9 cellular contexts compared by ENCODE assay signal in the genomic region with DNA sequence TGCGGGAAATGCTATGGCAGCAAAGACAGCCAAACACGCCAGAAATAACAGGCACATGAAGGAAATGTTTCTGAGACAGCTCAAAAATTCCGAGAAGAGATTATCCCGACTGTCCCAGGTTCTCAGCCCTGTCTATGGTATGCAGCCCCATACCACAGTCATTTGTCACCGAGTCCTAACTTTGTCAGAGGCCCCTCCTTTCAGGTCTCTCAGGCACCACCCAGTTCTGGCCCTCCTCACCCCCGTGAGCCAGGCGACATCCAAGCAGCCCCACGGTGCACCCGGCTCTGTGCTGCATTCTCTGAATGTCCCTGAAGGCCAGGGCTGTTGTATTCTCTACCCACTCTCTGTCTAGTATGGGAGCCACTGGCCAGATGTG. TPM values are rescaled to one million over a fixed set of nuclear protein-coding genes. Genes with fewer than 3 reads are reported as not detected.
DNase-seq lines count a peak whose midpoint lies in the region; ATAC-seq and TF ChIP-seq lines count a peak whose summit lies in the region.
"Had no signal": no experiment of that assay in that cellular context is flagged by ENCODE, and none has a peak within 500 bp of the region (broad histone marks: within the 10 kb centered on the region; RNA-seq: fewer than 3 reads in every experiment).

No MANE protein-coding gene starts in this region.

- intact Hi-C loops in Caco-2 (cut with micrococcal nuclease; ENCODE audit: unreplicated experiment) (loop anchor here (2.0 kb wide), 1 partner anchor 23 kb away; a partner anchor contains a TSS), posterior vena cava (cut with DNase I) (no loop called here)
- intact Hi-C loops in activated T-helper 2 cell treated with anti-CD3 and anti-CD28 coated beads, Interferon-gamma antibody, Interleukin-2, Interleukin-4, amounts not matched to agents 10 μg/mL and 5 μg/mL and 100 μg/mL, durations not matched to agents 14 hours and 24 hours and 36 hours (cut with micrococcal nuclease) = no loop called here

- H3K9me3 Mint-ChIP-seq in Caco-2 (ENCODE audit: unreplicated experiment) = no peaks in the 10 kb centered on the region
- H3K9me3 Mint-ChIP-seq in activated T-helper 2 cell treated with anti-CD3 and anti-CD28 coated beads, Interferon-gamma antibody, Interleukin-2, Interleukin-4, amounts not matched to agents 10 μg/mL and 5 μg/mL and 100 μg/mL, durations not matched to agents 14 hours and 24 hours and 36 hours = no peaks in the 10 kb centered on the region

- H3K27me3 Mint-ChIP-seq in Caco-2 (ENCODE audit: insufficient read depth, unreplicated experiment) = no peaks in the 10 kb centered on the region
- H3K27me3 Mint-ChIP-seq in activated T-helper 2 cell treated with anti-CD3 and anti-CD28 coated beads, Interferon-gamma antibody, Interleukin-2, Interleukin-4, amounts not matched to agents 10 μg/mL and 5 μg/mL and 100 μg/mL, durations not matched to agents 14 hours and 24 hours and 36 hours (ENCODE audit: low read depth) = no peaks in the 10 kb centered on the region
- H3K27me3 Mint-ChIP-seq: T-helper 17 cell had no signal

- POLR2A ChIA-PET in Caco-2 (lab: Charles Lee) = interaction anchor here (0.5 to 1.3 kb wide), 6 partner anchors 14 to 284 kb away, joined by 3 to 6 read pairs (median 5); a partner anchor contains a TSS

- peak overlapping the region; percentile 69 for H3K4me3 Mint-ChIP-seq in Caco-2 (ENCODE audit: unreplicated experiment)
- no peak overlapping the region for H3K4me3 Mint-ChIP-seq in activated T-helper 2 cell treated with anti-CD3 and anti-CD28 coated beads, Interferon-gamma antibody, Interleukin-2, Interleukin-4, amounts not matched to agents 10 μg/mL and 5 μg/mL and 100 μg/mL, durations not matched to agents 14 hours and 24 hours and 36 hours (ENCODE audit: low read depth)
- H3K4me3 Mint-ChIP-seq: T-helper 17 cell had no signal

- no peak for TF ChIP-seq CTCF in Caco-2 (IDR thresholded peaks at IDR 0.05; ENCODE audit: insufficient read depth in 1 of 2, low read depth in 1 of 2, low read length in 1 of 2, severe bottlenecking in 1 of 2, unreplicated experiment in 1 of 2)
- TF ChIP-seq CTCF in fibroblast of villous mesenchyme (IDR thresholded peaks at IDR 0.05; ENCODE audit: insufficient read depth, low read depth, low read length) = no peak

- H3K27me3 ChIP-seq in Caco-2 (replicated peaks; ENCODE audit: control insufficient read depth, insufficient read depth, low read length) = no peaks in the 10 kb centered on the region

- H3K4me1 Mint-ChIP-seq in Caco-2 (ENCODE audit: low read depth, unreplicated experiment) = peaks cover 33% of the 10 kb centered on the region
- H3K4me1 Mint-ChIP-seq in activated T-helper 2 cell treated with anti-CD3 and anti-CD28 coated beads, Interferon-gamma antibody, Interleukin-2, Interleukin-4, amounts not matched to agents 10 μg/mL and 5 μg/mL and 100 μg/mL, durations not matched to agents 14 hours and 24 hours and 36 hours (ENCODE audit: low read depth) = peaks cover 68% of the 10 kb centered on the region

- no TSS peak for BruUV-seq in Caco-2 (replicated peaks; lab: Mats Ljungman, UMichigan)

- H3K4me1 ChIP-seq in Caco-2 = peaks cover 23% of the 10 kb centered on the region

- H3K4me3 ChIP-seq in Caco-2 (ENCODE audit: low read depth, low read length) = no peak overlapping the region
- H3K4me3 ChIP-seq in fibroblast of villous mesenchyme (ENCODE audit: low read depth, low read length) = peak overlapping the region; percentile 2

- peaks cover 41% of the 10 kb centered on the region for H3K36me3 Mint-ChIP-seq in Caco-2 (ENCODE audit: insufficient read depth, unreplicated experiment)
- H3K36me3 Mint-ChIP-seq in activated T-helper 2 cell treated with anti-CD3 and anti-CD28 coated beads, Interferon-gamma antibody, Interleukin-2, Interleukin-4, amounts not matched to agents 10 μg/mL and 5 μg/mL and 100 μg/mL, durations not matched to agents 14 hours and 24 hours and 36 hours (ENCODE audit: low read depth) = peaks cover 78% of the 10 kb centered on the region

- CTCF ChIA-PET in Caco-2 (lab: Charles Lee) = interaction anchor here (0.7 to 1.6 kb wide), 3 partner anchors 24 to 117 kb away, joined by 4 to 8 read pairs (median 5); a partner anchor contains a TSS

- ATAC-seq in GM21515 (IDR thresholded peaks at IDR 0.05; ENCODE audit: unreplicated experiment) (no peak), HG02884 (IDR thresholded peaks at IDR 0.05; ENCODE audit: unreplicated experiment) (no peak)
- ATAC-seq: T-helper 17 cell had no signal

- no peaks in the 10 kb centered on the region for H3K9me3 ChIP-seq in Caco-2

- DNase-seq in Caco-2 (peak; percentile 75 to 84), SW 1271 (lab: John Stamatoyannopoulos, UW) (peak; percentile 92 to 94), fibroblast of villous mesenchyme (ENCODE audit: low read depth) (peak; percentile 77), posterior vena cava (ENCODE audit: low spot score) (peak; percentile 85), RPMI8226 (no peak)
- DNase-seq in activated T-helper 2 cell treated with anti-CD3 and anti-CD28 coated beads, Interferon-gamma antibody, Interleukin-2, Interleukin-4, amounts not matched to agents 10 μg/mL and 5 μg/mL and 100 μg/mL, durations not matched to agents 14 hours and 24 hours and 36 hours (ENCODE audit: low spot score) = no peak
- DNase-seq: T-helper 17 cell had no signal

- peak overlapping the region; percentile 77 for H3K27ac Mint-ChIP-seq in Caco-2 (ENCODE audit: unreplicated experiment)
- no peak overlapping the region for H3K27ac Mint-ChIP-seq in activated T-helper 2 cell treated with anti-CD3 and anti-CD28 coated beads, Interferon-gamma antibody, Interleukin-2, Interleukin-4, amounts not matched to agents 10 μg/mL and 5 μg/mL and 100 μg/mL, durations not matched to agents 14 hours and 24 hours and 36 hours

- peaks cover 2% of the 10 kb centered on the region for H3K36me3 ChIP-seq in Caco-2 (ENCODE audit: control insufficient read depth, insufficient read depth, low read length)

RNA-seq across cellular contexts. Expression of a gene that starts 24.0 kb away (rescaled TPM):
- 26.0 and 27.7 TPM in 2 replicates for total RNA-seq in Caco-2 (2022)
- total RNA-seq in fibroblast of villous mesenchyme = 27.2 and 34.1 TPM in 2 replicates
- total RNA-seq in posterior vena cava = 10 to 100 TPM; 34.7 to 43.9 TPM
- 39.8 and 48.1 TPM in 2 replicates for total RNA-seq in activated T-helper 2 cell treated with anti-CD3 and anti-CD28 coated beads, Interferon-gamma antibody, Interleukin-2, Interleukin-4, amounts not matched to agents 10 μg/mL and 5 μg/mL and 100 μg/mL, durations not matched to agents 14 hours and 24 hours and 36 hours

RNA-seq across cellular contexts. Expression of a gene that starts 46.5 kb away (rescaled TPM):
- total RNA-seq in Caco-2 (2022) = not detected in 2 replicates
- not detected in 2 replicates for total RNA-seq in fibroblast of villous mesenchyme
- under 1 TPM in 1 of 2 donors, not detected in 1; 0.28 TPM for total RNA-seq in posterior vena cava
- total RNA-seq in activated T-helper 2 cell treated with anti-CD3 and anti-CD28 coated beads, Interferon-gamma antibody, Interleukin-2, Interleukin-4, amounts not matched to agents 10 μg/mL and 5 μg/mL and 100 μg/mL, durations not matched to agents 14 hours and 24 hours and 36 hours = not detected in 2 replicates
- total RNA-seq: T-helper 17 cell had no signal

Comparison
In these comparisons a context has a peak if more than half of its experiments do, and no peak if none do; other contexts are left out.
1. DNase-seq: peak in Caco-2 (2 of 2), SW 1271 (2 of 2), fibroblast of villous mesenchyme (single experiment) and posterior vena cava (single experiment); none in activated T-helper 2 cell treated with anti-CD3 and anti-CD28 coated beads, Interferon-gamma antibody, Interleukin-2, Interleukin-4, amounts not matched to agents 10 μg/mL and 5 μg/mL and 100 μg/mL, durations not matched to agents 14 hours and 24 hours and 36 hours (single experiment) and RPMI8226 (single experiment).